Comparison of ENCODE assay signal across 12 cellular contexts in genomic region chr1:220217383-220217988, GRCh38. TPM values are rescaled to one million over a fixed set of nuclear protein-coding genes. Genes with fewer than 3 reads are reported as not detected.
A peak's percentile ranks its signal among the peaks of the same experiment; 100 is the strongest.
DNase-seq lines count a peak whose midpoint lies in the region; ATAC-seq, FAIRE-seq and TF ChIP-seq lines count a peak whose summit lies in the region.
"Had no signal": no experiment of that assay in that cellular context is flagged by ENCODE, and none has a peak within 500 bp of the region (broad histone marks: within the 10 kb centered on the region; RNA-seq: fewer than 3 reads in every experiment).

No MANE protein-coding gene starts in this region.

- POLR2A ChIA-PET in H1 (lab: Charles Lee; ENCODE audit: partially characterized antibody): no interaction called here

- peaks cover 14% of the 10 kb centered on the region for H3K36me3 Mint-ChIP-seq in activated CD8-positive, alpha-beta memory T cell treated with anti-CD3 and anti-CD28 coated beads, Interleukin-2, amount 10 ng/mL, durations not matched to agents 7 days and 5 days
- peaks cover 40% of the 10 kb centered on the region for H3K36me3 Mint-ChIP-seq in nephron progenitor cell (ENCODE audit: low read depth)

- H2AFZ ChIP-seq in H1 (ENCODE audit: low read length): no peak overlapping the region

- H3K18ac ChIP-seq in H1 (ENCODE audit: extremely low read depth, low read length): no peak overlapping the region

- H3K4me1 ChIP-seq in H1 (replicated peaks in 1 of 4; ENCODE audit: control insufficient read depth in 3 of 4, insufficient read depth in 4 of 4, low read length in 3 of 4) (no peaks in the 10 kb centered on the region; a peak in 1 of 7 replicates), testis (no peaks in the 10 kb centered on the region), esophagus squamous epithelium (peaks cover 0 to 15% (median 5%) of the 10 kb centered on the region in 3 donors)

- no peak overlapping the region for H3K4me3 Mint-ChIP-seq in activated CD8-positive, alpha-beta memory T cell treated with anti-CD3 and anti-CD28 coated beads, Interleukin-2, amount 10 ng/mL, durations not matched to agents 7 days and 5 days
- no peak overlapping the region for H3K4me3 Mint-ChIP-seq in nephron progenitor cell
- H3K4me3 Mint-ChIP-seq: CD4-positive, alpha-beta T cell had no signal

- no peak overlapping the region for H2BK120ac ChIP-seq in H1 (replicated peaks; ENCODE audit: low read depth, low read length)

- no peak overlapping the region for H4K91ac ChIP-seq in H1 (replicated peaks; ENCODE audit: insufficient read length, low read length)

- H3K79me1 ChIP-seq in H1 (ENCODE audit: low read depth, low read length): no peaks in the 10 kb centered on the region

- TF ChIP-seq RAD21 in H1 (IDR thresholded peaks at IDR 0.05 in 1 of 2, conservative IDR thresholded peaks at IDR 0.05 in 1 of 2; ENCODE audit: low read depth in 2 of 2, low read length in 2 of 2): peak in 1 of 2 experiments; percentile 21; a peak in 2 of 4 replicates

- H2BK15ac ChIP-seq in H1 (ENCODE audit: low read length): no peak overlapping the region

- no peak overlapping the region for H4K5ac ChIP-seq in H1 (ENCODE audit: insufficient read length, low read depth, low read length)

- no peaks in the 10 kb centered on the region for H3K36me3 ChIP-seq in H1 (ENCODE audit: control insufficient read depth in 2 of 4, insufficient read depth in 4 of 4, low read length in 3 of 4)
- H3K36me3 ChIP-seq in testis (ENCODE audit: low read depth, missing control alignments): no peaks in the 10 kb centered on the region
- peaks cover 0 to 14% (median 0%) of the 10 kb centered on the region in 3 donors for H3K36me3 ChIP-seq in esophagus squamous epithelium

- H3K9me3 Mint-ChIP-seq in activated CD8-positive, alpha-beta memory T cell treated with anti-CD3 and anti-CD28 coated beads, Interleukin-2, amount 10 ng/mL, durations not matched to agents 7 days and 5 days (ENCODE audit: low read depth): no peaks in the 10 kb centered on the region
- H3K9me3 Mint-ChIP-seq in nephron progenitor cell: peaks cover 4% of the 10 kb centered on the region
- H3K9me3 Mint-ChIP-seq: CD4-positive, alpha-beta T cell had no signal

- H3K27ac ChIP-seq in H1 (ENCODE audit: low read depth, low read length) (no peak overlapping the region), testis (no peak overlapping the region), esophagus squamous epithelium (no peak overlapping the region)
- H3K27ac ChIP-seq: psoas muscle, stomach had no signal

- no peaks in the 10 kb centered on the region for H3K23me2 ChIP-seq in H1 (ENCODE audit: low read depth, low read length)

- no peaks in the 10 kb centered on the region for H3K27me3 Mint-ChIP-seq in activated CD8-positive, alpha-beta memory T cell treated with anti-CD3 and anti-CD28 coated beads, Interleukin-2, amount 10 ng/mL, durations not matched to agents 7 days and 5 days
- H3K27me3 Mint-ChIP-seq in nephron progenitor cell (ENCODE audit: low read depth, poor library complexity): no peaks in the 10 kb centered on the region
- H3K27me3 Mint-ChIP-seq: CD4-positive, alpha-beta T cell had no signal

- no peak overlapping the region for H3K4ac ChIP-seq in H1 (replicated peaks; ENCODE audit: insufficient read length, low read depth, low read length)

- H3K14ac ChIP-seq in H1 (ENCODE audit: insufficient read length): no peak overlapping the region

- H3K4me3 ChIP-seq in H1 (ENCODE audit: extremely low read depth in 1 of 4, insufficient read depth in 2 of 4, low read depth in 3 of 4, low read length in 4 of 4): no peak overlapping the region
- H3K4me3 ChIP-seq in testis: no peak overlapping the region
- no peak overlapping the region for H3K4me3 ChIP-seq in esophagus squamous epithelium
- H3K4me3 ChIP-seq: psoas muscle, stomach had no signal

- H3K9me3 ChIP-seq in H1 (ENCODE audit: insufficient read depth in 2 of 2, low read depth in 1 of 2, low read length in 1 of 2) (no peaks in the 10 kb centered on the region), testis (no peaks in the 10 kb centered on the region), esophagus squamous epithelium (no peaks in the 10 kb centered on the region)
- H3K9me3 ChIP-seq: psoas muscle, stomach had no signal

- 43% methylated on average over 2 of the region's 2 CpGs; no CpG with 5 or more reads in 1 of the 2 experiments for WGBS in H1 (ENCODE audit: extremely low coverage in 1 of 2, insufficient coverage in 1 of 2, insufficient read length in 1 of 2, insufficient replicate concordance in 2 of 2, low coverage in 1 of 2, low lambda C conversion rate in 2 of 2, missing lambda C conversion rate in 1 of 2), 2 experiments
- 76 to 79% methylated on average over 2 of the region's 2 CpGs for WGBS in testis, 2 donors
- WGBS in esophagus squamous epithelium, 2 donors: 60 to 63% methylated on average over 2 of the region's 2 CpGs

- H3K23ac ChIP-seq in H1 (ENCODE audit: insufficient read length): no peak overlapping the region

- no peak overlapping the region for H2BK20ac ChIP-seq in H1 (ENCODE audit: low read length)

- H3K27ac Mint-ChIP-seq in activated CD8-positive, alpha-beta memory T cell treated with anti-CD3 and anti-CD28 coated beads, Interleukin-2, amount 10 ng/mL, durations not matched to agents 7 days and 5 days: no peak overlapping the region
- H3K27ac Mint-ChIP-seq in nephron progenitor cell: no peak overlapping the region
- H3K27ac Mint-ChIP-seq: CD4-positive, alpha-beta T cell had no signal

- no peak for TF ChIP-seq EP300 in H1 (IDR thresholded peaks at IDR 0.05; ENCODE audit: borderline replicate concordance in 1 of 2, low read depth in 2 of 2, low read length in 2 of 2)

- no peak for DNase-seq in activated CD8-positive, alpha-beta memory T cell treated with anti-CD3 and anti-CD28 coated beads, Interleukin-2, amount 10 ng/mL, durations not matched to agents 7 days and 5 days
- no peak for DNase-seq in activated CD8-positive, alpha-beta memory T cell treated with anti-CD3 and anti-CD28 coated beads, Interleukin-2, amount 50 U/mL, for 48 hours
- DNase-seq in NCI-H460 (ENCODE audit: extremely low read depth, low read depth): peak; percentile 28
- no peak for DNase-seq in H1 (ENCODE audit: low read depth in 1 of 2, low spot score in 2 of 2)
- DNase-seq in testis: no peak
- DNase-seq in nephron progenitor cell: no peak
- no peak for DNase-seq in esophagus squamous epithelium (lab: John Stamatoyannopoulos, UW)
- DNase-seq: CD4-positive, alpha-beta T cell; NCI-H1092 treated with DMSO at 0.1 percent for 48 hours; psoas muscle; stomach had no signal

- no peak overlapping the region for H3K4me2 ChIP-seq in H1 (ENCODE audit: insufficient read depth in 1 of 2, low read depth in 2 of 2, low read length in 2 of 2)

- TF ChIP-seq POLR2A in H1 (IDR thresholded peaks at IDR 0.05; ENCODE audit: control extremely low read depth in 1 of 2, low read depth in 2 of 2, low read length in 2 of 2) (no peak), testis (IDR thresholded peaks at IDR 0.05) (no peak), esophagus squamous epithelium (IDR thresholded peaks at IDR 0.05) (no peak)

- no peak overlapping the region for H2BK12ac ChIP-seq in H1 (ENCODE audit: low read depth, low read length)

- intact Hi-C loops in testis (cut with DNase I; ENCODE audit: low total_unique reads): no loop called here
- intact Hi-C loops in esophagus squamous epithelium (cut with DNase I): no loop called here

- H4K8ac ChIP-seq in H1 (ENCODE audit: extremely low read depth, insufficient read depth, low read length): no peak overlapping the region

- H2AK5ac ChIP-seq in H1 (ENCODE audit: low read depth, low read length): no peak overlapping the region

- no peak for FAIRE-seq in H1 (lab: Jason Lieb, UNC)

- H3K56ac ChIP-seq in H1 (replicated peaks; ENCODE audit: insufficient read length, low read depth, low read length): no peak overlapping the region

- H4K20me1 ChIP-seq in H1 (replicated peaks in 1 of 2; ENCODE audit: control insufficient read depth in 1 of 2, insufficient read depth in 2 of 2, low read length in 2 of 2): no peaks in the 10 kb centered on the region

- H3K79me2 ChIP-seq in H1 (ENCODE audit: control insufficient read depth in 1 of 2, insufficient read depth in 2 of 2, low read length in 2 of 2): peaks cover 0 to 51% of the 10 kb centered on the region in 2 experiments; a peak in 2 of 4 replicates

- TF ChIP-seq CTCF in H1 (IDR thresholded peaks at IDR 0.05; ENCODE audit: control extremely low read depth in 1 of 3, insufficient read depth in 1 of 3, low read depth in 1 of 3, low read length in 3 of 3) (peak in 2 of 3 experiments; percentile 44; a peak in 2 of 4 replicates), testis (IDR thresholded peaks at IDR 0.05) (peak in 2 of 3 experiments; percentile 1 to 19), nephron progenitor cell (IDR thresholded peaks at IDR 0.05) (no peak), esophagus squamous epithelium (IDR thresholded peaks at IDR 0.05) (peak in 2 of 6 experiments; percentile 30 to 46)

- peak; percentile 39 for ATAC-seq in activated CD8-positive, alpha-beta memory T cell treated with anti-CD3 and anti-CD28 coated beads, Interleukin-2, amount 10 ng/mL, durations not matched to agents 7 days and 5 days
- no peak for ATAC-seq in HG02840 (IDR thresholded peaks at IDR 0.05; ENCODE audit: low FRiP score, unreplicated experiment)
- ATAC-seq: psoas muscle had no signal

- peaks cover 3% of the 10 kb centered on the region for H3K4me1 Mint-ChIP-seq in activated CD8-positive, alpha-beta memory T cell treated with anti-CD3 and anti-CD28 coated beads, Interleukin-2, amount 10 ng/mL, durations not matched to agents 7 days and 5 days
- H3K4me1 Mint-ChIP-seq in nephron progenitor cell: peaks cover 4% of the 10 kb centered on the region

- H3K9ac ChIP-seq in H1 (replicated peaks in 1 of 4; ENCODE audit: extremely low read depth in 1 of 4, low read depth in 3 of 4, low read length in 3 of 4): no peak overlapping the region

- H3K27me3 ChIP-seq in H1 (replicated peaks in 1 of 4; ENCODE audit: control insufficient read depth in 3 of 4, extremely low read depth in 1 of 4, insufficient read depth in 3 of 4, low read length in 3 of 4) (no peaks in the 10 kb centered on the region), testis (no peaks in the 10 kb centered on the region), esophagus squamous epithelium (no peaks in the 10 kb centered on the region)
- H3K27me3 ChIP-seq: stomach had no signal

- CTCF ChIA-PET in activated CD8-positive, alpha-beta memory T cell treated with anti-CD3 and anti-CD28 coated beads, Interleukin-2, amount 10 ng/mL, durations not matched to agents 7 days and 5 days (lab: Charles Lee): interaction anchor here (0.9 to 1.8 kb wide), 6 partner anchors 12 to 30 kb away, joined by 3 to 7 read pairs (median 4); no protein-coding TSS in a partner anchor
- CTCF ChIA-PET in H1 (lab: Charles Lee; ENCODE audit: partially characterized antibody): interaction anchor here (0.6 to 7.0 kb wide), 20 partner anchors 9 to 584 kb away, joined by 3 to 83 read pairs (median 6); partner anchors contain the start of gene RAB3GAP2

- H2BK5ac ChIP-seq in H1 (ENCODE audit: low read depth, low read length): no peak overlapping the region

RNA-seq across cellular contexts. Expression of gene RAB3GAP2, which starts 54.8 kb away (rescaled TPM):
- 10 to 100 TPM; 46.6 to 54.0 TPM for total RNA-seq in activated CD8-positive, alpha-beta memory T cell treated with anti-CD3 and anti-CD28 coated beads, Interleukin-2, amount 10 ng/mL, durations not matched to agents 7 days and 5 days
- total RNA-seq in NCI-H460 (2014; rRNA removed; shearing (Covaris generic)): 37.2 and 43.4 TPM in 2 replicates
- 25.4 and 32.3 TPM in 2 replicates for polyA plus RNA-seq in NCI-H460 (2014; cell fraction: nucleus; rRNA removed)
- 52.7 and 55.9 TPM in 2 replicates for total RNA-seq in H1 (2021; fragmentation: NEBNext Ultra II Directional; extraction: Animal tissue kit (Norgen Biotek cat#: 25700))
- polyA plus RNA-seq in H1 (2011; rRNA removed) (17.9 and 19.7 TPM in 2 replicates), testis (ENCODE audit: insufficient read depth, low read depth, low replicate concordance) (17.9 TPM)
- polyA plus RNA-seq in H1 (2011; cell fraction: cytosol; rRNA removed): 15.2 TPM
- polyA plus RNA-seq in H1 (2011; cell fraction: nucleus; rRNA removed): 37.6 TPM
- polyA plus RNA-seq in H1 (2012, experiment 1 of 2): 18.7 to 38.4 TPM (median 26.4 TPM) in 4 replicates
- polyA plus RNA-seq in H1 (2012, experiment 2 of 2): 1.1 TPM
- polyA plus RNA-seq in H1 (2013, experiment 1 of 2): 23.8 TPM
- polyA plus RNA-seq in H1 (2013, experiment 2 of 2): 21.4 TPM
- polyA minus RNA-seq in H1 (2011; rRNA and poly(A)+ RNA removed): 140 and 175 TPM in 2 replicates
- polyA minus RNA-seq in H1 (2011; cell fraction: cytosol; rRNA and poly(A)+ RNA removed): 20.8 TPM
- 52.0 TPM for polyA minus RNA-seq in H1 (2011; cell fraction: nucleus; rRNA and poly(A)+ RNA removed)
- total RNA-seq in testis (10 to 100 TPM; 24.6 to 28.7 TPM), esophagus squamous epithelium (10 to 100 TPM; 13.8 to 28.0 (median 20.4) TPM)
